Comparison of ENCODE assay signal across 8 cellular contexts in the genomic region with DNA sequence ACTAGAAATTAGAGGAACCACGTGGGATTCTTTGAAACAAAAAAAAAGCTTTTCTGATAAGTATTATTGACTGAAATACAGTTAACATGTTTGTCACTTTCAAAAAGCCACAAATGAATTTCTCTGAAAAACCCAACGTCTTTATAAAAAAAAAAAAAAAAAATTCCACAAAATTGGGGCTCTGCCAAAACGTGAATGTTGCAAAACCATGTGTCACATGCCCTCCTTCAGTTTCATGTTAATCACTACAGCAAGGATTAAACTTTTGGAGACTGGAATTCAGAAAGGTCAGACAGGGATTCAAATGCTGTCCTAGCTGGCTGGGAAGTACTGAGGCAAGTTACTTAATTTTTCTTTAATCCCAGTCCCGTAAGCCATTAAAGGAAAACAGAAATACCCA.
DNase-seq lines count a peak whose midpoint lies in the region; ATAC-seq, FAIRE-seq and TF ChIP-seq lines count a peak whose summit lies in the region.

No MANE protein-coding gene starts in this region.

- H3K9me3 Mint-ChIP-seq in astrocyte (ENCODE audit: unreplicated experiment), result no peaks in the 10 kb centered on the region

- intact Hi-C loops in aorta (cut with DNase I), result loop anchor here in 1 of 2 donors (5.0 kb wide), 1 partner anchor 115 kb away; no protein-coding TSS in a partner anchor

- H3K27me3 Mint-ChIP-seq in astrocyte (ENCODE audit: low read depth, unreplicated experiment), result no peaks in the 10 kb centered on the region

- H2AFZ ChIP-seq in astrocyte (ENCODE audit: low read depth, low read length), result no peak overlapping the region

- H3K4me2 ChIP-seq in astrocyte (ENCODE audit: low read length), result peak overlapping the region; percentile 48

- H3K27ac ChIP-seq in astrocyte (ENCODE audit: low read depth, low read length), result peak overlapping the region; percentile 36
- no peak overlapping the region for H3K27ac ChIP-seq in aorta (ENCODE audit: low read depth in 1 of 2, low read length in 2 of 2)

- peaks cover 9% of the 10 kb centered on the region for H3K79me2 ChIP-seq in astrocyte (ENCODE audit: insufficient read depth, low read length)

- DNase-seq in A172 (ENCODE audit: low spot score) (peak; percentile 36), HT1080 (ENCODE audit: low read depth) (peak; percentile 78), astrocyte (ENCODE audit: low read depth) (peak; percentile 81), iris pigment epithelial cell (ENCODE audit: low read depth) (peak; percentile 93), aorta (no peak), NCI-H2029 (lab: John Stamatoyannopoulos, UW) (no peak)

- no peak for FAIRE-seq in astrocyte (lab: Jason Lieb, UNC)

- peaks cover 14% of the 10 kb centered on the region for H3K36me3 Mint-ChIP-seq in astrocyte (ENCODE audit: low read depth, unreplicated experiment)

- H3K4me3 Mint-ChIP-seq in astrocyte (ENCODE audit: unreplicated experiment), result no peak overlapping the region

- H3K9me3 ChIP-seq in astrocyte (ENCODE audit: insufficient read depth, low read depth, low read length) (no peaks in the 10 kb centered on the region), aorta (ENCODE audit: control insufficient read depth, low read length) (no peaks in the 10 kb centered on the region)

- no peaks in the 10 kb centered on the region for H4K20me1 ChIP-seq in astrocyte (ENCODE audit: insufficient read depth, low read length)

- no peak overlapping the region for H3K9ac ChIP-seq in astrocyte (ENCODE audit: low read length)

- no peaks in the 10 kb centered on the region for H3K36me3 ChIP-seq in astrocyte (ENCODE audit: insufficient read depth, low read length)
- no peaks in the 10 kb centered on the region for H3K36me3 ChIP-seq in aorta (ENCODE audit: control insufficient read depth in 1 of 2, insufficient read depth in 2 of 2, low read length in 1 of 2)

- WGBS in aorta, 2 donors, result 15 to 16% methylated on average over 4 of the region's 4 CpGs

- no peak overlapping the region for H3K27ac Mint-ChIP-seq in astrocyte (ENCODE audit: unreplicated experiment)

- H3K4me3 ChIP-seq in astrocyte (ENCODE audit: insufficient read depth, low read depth, low read length) (no peak overlapping the region), aorta (ENCODE audit: low read length in 2 of 2) (no peak overlapping the region)

- H3K4me1 ChIP-seq in astrocyte (ENCODE audit: insufficient read depth, low read length) (peaks cover 43% of the 10 kb centered on the region), aorta (ENCODE audit: control insufficient read depth in 1 of 2, insufficient read depth in 2 of 2, low read length in 2 of 2) (peaks cover 6 to 12% of the 10 kb centered on the region in 2 donors)

- H3K4me1 Mint-ChIP-seq in astrocyte (ENCODE audit: low read depth, unreplicated experiment), result peaks cover 64% of the 10 kb centered on the region

- H3K27me3 ChIP-seq in astrocyte (ENCODE audit: insufficient read depth, low read length) (no peaks in the 10 kb centered on the region), aorta (ENCODE audit: control insufficient read depth in 1 of 2, insufficient read depth in 2 of 2, low read length in 1 of 2) (no peaks in the 10 kb centered on the region)

- peak; percentile 72 for ATAC-seq in aorta (ENCODE audit: low FRiP score)
- ATAC-seq in HG03097 (IDR thresholded peaks at IDR 0.05; ENCODE audit: low FRiP score, unreplicated experiment), result no peak
- no peak for ATAC-seq in HG03469 (IDR thresholded peaks at IDR 0.05; ENCODE audit: unreplicated experiment)

- TF ChIP-seq CTCF in astrocyte (IDR thresholded peaks at IDR 0.05; ENCODE audit: insufficient read depth, low read depth, low read length), result no peak

Comparison
In these comparisons a context has a peak if more than half of its experiments do, and no peak if none do; other contexts are left out.
1. DNase-seq: peak in A172 (single experiment), HT1080 (single experiment), astrocyte (single experiment) and iris pigment epithelial cell (single experiment); none in aorta (0 of 2) and NCI-H2029 (single experiment).